ENCODE assay signal across 8 cellular contexts in genomic region chr1:72037745-72038343, GRCh38.
DNase-seq lines count a peak whose midpoint lies in the region; ATAC-seq, FAIRE-seq and TF ChIP-seq lines count a peak whose summit lies in the region.

No MANE protein-coding gene starts in this region.

- POLR2A ChIA-PET in SK-N-SH (lab: Yijun Ruan, JAX) = no interaction called here

- H3K4me3 Mint-ChIP-seq in CD14-positive monocyte = no peak overlapping the region

- no peaks in the 10 kb centered on the region for H3K79me2 ChIP-seq in SK-N-SH (ENCODE audit: insufficient read depth)

- ATAC-seq in GM18508 (IDR thresholded peaks at IDR 0.05; ENCODE audit: insufficient read depth, unreplicated experiment) = peak; percentile 76
- no peak for ATAC-seq in GM21619 (IDR thresholded peaks at IDR 0.05; ENCODE audit: unreplicated experiment)

- TF ChIP-seq RAD21 in SK-N-SH (IDR thresholded peaks at IDR 0.05; ENCODE audit: low read length) = peak; percentile 70

- H3F3A ChIP-seq in SK-N-SH (replicated peaks; ENCODE audit: insufficient read depth) = no peaks in the 10 kb centered on the region

- no peak overlapping the region for H3K9ac ChIP-seq in SK-N-SH

- H3K4me1 ChIP-seq in SK-N-SH (ENCODE audit: control insufficient read depth in 1 of 2, insufficient read depth in 2 of 2, low read depth in 1 of 2, low read length in 1 of 2) = no peaks in the 10 kb centered on the region

- H3K27ac ChIP-seq in SK-N-SH (ENCODE audit: low read depth in 2 of 2, low read length in 1 of 2) = no peak overlapping the region

- H3K9me3 Mint-ChIP-seq in CD14-positive monocyte = peaks cover 0 to 2% (median 0%) of the 10 kb centered on the region in 7 donors

- FAIRE-seq in frontal cortex (lab: Jason Lieb, UNC) = peak; percentile 43

- H3K4me3 ChIP-seq in Jurkat, Clone E6-1 (ENCODE audit: low read length) = no peak overlapping the region
- no peak overlapping the region; a peak in 1 of 4 replicates for H3K4me3 ChIP-seq in SK-N-SH (ENCODE audit: low read depth in 2 of 2, low read length in 1 of 2)

- TF ChIP-seq EP300 in SK-N-SH (IDR thresholded peaks at IDR 0.05; ENCODE audit: borderline replicate concordance in 1 of 2, low read depth in 1 of 2, low read length in 1 of 2) = no peak

- intact Hi-C loops in CD14-positive monocyte (cut with micrococcal nuclease) = no loop called here

- H4K20me1 ChIP-seq in SK-N-SH (ENCODE audit: insufficient read depth) = no peaks in the 10 kb centered on the region

- 32% methylated on average over 3 of the region's 3 CpGs for WGBS in SK-N-SH (ENCODE audit: low lambda C conversion rate)

- H3K9me3 ChIP-seq in SK-N-SH = no peaks in the 10 kb centered on the region

- H3K4me1 Mint-ChIP-seq in CD14-positive monocyte = no peaks in the 10 kb centered on the region

- peak; percentile 47 for TF ChIP-seq CTCF in CD14-positive monocyte (IDR thresholded peaks at IDR 0.05)
- TF ChIP-seq CTCF in SK-N-SH (IDR thresholded peaks at IDR 0.05) = peak; percentile 77

- H3K9me2 ChIP-seq in SK-N-SH = no peaks in the 10 kb centered on the region

- no peaks in the 10 kb centered on the region for H3K27me3 Mint-ChIP-seq in CD14-positive monocyte (ENCODE audit: low read depth in 3 of 3)

- CTCF ChIA-PET in SK-N-SH (lab: Yijun Ruan, JAX) = interaction anchor here (0.6 to 5.0 kb wide), 33 partner anchors 9 to 943 kb away, joined by 3 to 55 read pairs (median 4); no protein-coding TSS in a partner anchor

- H3K27ac Mint-ChIP-seq in CD14-positive monocyte = no peak overlapping the region

- H3K4me2 ChIP-seq in SK-N-SH = no peak overlapping the region

- no peak overlapping the region for H2AFZ ChIP-seq in SK-N-SH (ENCODE audit: low read depth)

- H3K36me3 ChIP-seq in SK-N-SH (replicated peaks in 1 of 2; ENCODE audit: control insufficient read depth in 1 of 2, insufficient read depth in 2 of 2, low read length in 1 of 2) = no peaks in the 10 kb centered on the region

- H3K36me3 Mint-ChIP-seq in CD14-positive monocyte = no peaks in the 10 kb centered on the region

- H3K27me3 ChIP-seq in SK-N-SH (ENCODE audit: insufficient read depth) = no peaks in the 10 kb centered on the region

- DNase-seq in CD14-positive monocyte (ENCODE audit: low spot score) (no peak), SK-N-SH (no peak), frontal cortex (ENCODE audit: low spot score in 2 of 2) (no peak), NCI-H1048 (lab: John Stamatoyannopoulos, UW) (no peak)
- DNase-seq in Jurkat, Clone E6-1 (ENCODE audit: low read depth, low spot score) = peak; percentile 49
- DNase-seq in stimulated activated CD8-positive, alpha-beta memory T cell treated with anti-CD3 and anti-CD28 coated beads, Interleukin-12 subunit alpha, Interleukin-12 subunit beta, amount 100 ng/mL, for 24 hours (ENCODE audit: extremely low read depth) = peak; percentile 1

TF ChIP-seq in SK-N-SH, 30 proteins besides CTCF, POLR2A, EP300 and RAD21:
- TF ChIP-seq POLR2AphosphoS5 (IDR thresholded peaks at IDR 0.05; ENCODE audit: low read depth, low read length) = no peak
- peak; percentile 71 for TF ChIP-seq SMC3 (IDR thresholded peaks at IDR 0.05; ENCODE audit: low read depth, low read length)
TF ChIP-seq in SK-N-SH: peak in this region for 1.

Comparison
In these comparisons a context has a peak if more than half of its experiments do, and no peak if none do; other contexts are left out.
1. DNase-seq: peak in Jurkat, Clone E6-1 (single experiment) and stimulated activated CD8-positive, alpha-beta memory T cell treated with anti-CD3 and anti-CD28 coated beads, Interleukin-12 subunit alpha, Interleukin-12 subunit beta, amount 100 ng/mL, for 24 hours (single experiment); none in CD14-positive monocyte (single experiment), SK-N-SH (single experiment), frontal cortex (0 of 2) and NCI-H1048 (single experiment).